10 cellular contexts compared by ENCODE assay signal in the genomic region with DNA sequence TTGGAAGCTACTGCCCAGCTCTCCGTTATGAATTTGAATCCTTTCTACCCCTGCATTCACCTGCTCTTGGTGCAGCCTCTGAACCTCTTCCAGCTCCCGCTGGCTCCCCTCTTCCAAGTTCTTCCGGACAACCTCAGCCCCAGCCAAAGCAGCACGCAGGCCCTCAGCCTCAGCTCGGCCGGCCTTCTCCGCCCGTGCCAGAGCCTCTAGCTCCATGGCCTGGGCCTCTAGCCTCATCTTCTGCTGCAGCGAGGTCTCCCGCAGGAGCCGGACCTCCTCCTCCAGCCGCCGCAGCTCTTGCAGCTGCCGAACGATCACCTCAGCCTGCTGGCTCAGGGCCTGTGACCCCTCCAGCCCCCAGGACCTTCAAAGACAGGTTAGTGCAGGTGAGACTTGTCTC. TPM values are rescaled to one million over a fixed set of nuclear protein-coding genes. Genes with fewer than 3 reads are reported as not detected.
"Had no signal": no experiment of that assay in that cellular context is flagged by ENCODE, and none has a peak within 500 bp of the region (broad histone marks: within the 10 kb centered on the region; RNA-seq: fewer than 3 reads in every experiment).

No MANE protein-coding gene starts in this region.

- H3K27ac Mint-ChIP-seq: GM23338, H9, HFFc6 had no signal

- DNase-seq: H9, HCEC 1CT, HFFc6, KG1 had no signal

- H3K4me2 ChIP-seq: GM23338 had no signal

- H3K4me3 Mint-ChIP-seq: GM23338, H9, HFFc6 had no signal

- H2AFZ ChIP-seq: GM23338 had no signal

- H3K9me3 Mint-ChIP-seq: GM23338, H9, HFFc6 had no signal

- H3K4me3 ChIP-seq: GM23338, K562 had no signal

- ATAC-seq: GM23338, HepG2, K562 had no signal

- H3K27ac ChIP-seq: HL-60 had no signal

RNA-seq across cellular contexts. Expression of a gene that starts 15.6 kb away (rescaled TPM):
- total RNA-seq: GM23338, H1, HepG2, HFFc6, HT1080, K562 had no signal
- polyA plus RNA-seq: HepG2, K562 had no signal

RNA-seq across cellular contexts. Expression of a gene that starts 16.0 kb away (rescaled TPM):
- total RNA-seq: HT1080 had no signal

RNA-seq across cellular contexts. Expression of a gene that starts 34.2 kb away (rescaled TPM):
- total RNA-seq: H1, H9, HepG2, HFFc6, HT1080, K562 had no signal
- polyA plus RNA-seq: GM23338, H1, HepG2, K562 had no signal
